25 cellular contexts compared by ENCODE assay signal in genomic region chr4:21976166-21976565, GRCh38. TPM values are rescaled to one million over a fixed set of nuclear protein-coding genes. Genes with fewer than 3 reads are reported as not detected.
A peak's percentile ranks its signal among the peaks of the same experiment; 100 is the strongest.
DNase-seq lines count a peak whose midpoint lies in the region; ATAC-seq and TF ChIP-seq lines count a peak whose summit lies in the region.
"Had no signal": no experiment of that assay in that cellular context is flagged by ENCODE, and none has a peak within 500 bp of the region (broad histone marks: within the 10 kb centered on the region; RNA-seq: fewer than 3 reads in every experiment).

No MANE protein-coding gene starts in this region.

- no peak overlapping the region for H3K4me3 Mint-ChIP-seq in stimulated activated naive B cell treated with anti-CD40 and anti-IgM and Interleukin-4, amounts not matched to agents 10 μg/mL and 1 μg/mL and 100 μg/mL, for 72 hours
- H3K4me3 Mint-ChIP-seq: CD4-positive, alpha-beta memory T cell had no signal

- H3K9me3 Mint-ChIP-seq in stimulated activated naive B cell treated with anti-CD40 and anti-IgM and Interleukin-4, amounts not matched to agents 10 μg/mL and 1 μg/mL and 100 μg/mL, for 72 hours: peaks cover 7 to 10% of the 10 kb centered on the region in 2 donors

- no peak overlapping the region for H3K4me3 ChIP-seq in breast epithelium
- H3K4me3 ChIP-seq: A549, GM23248 had no signal

- intact Hi-C loops in posterior cingulate gyrus (cut with DNase I): no loop called here
- intact Hi-C loops in breast epithelium (cut with DNase I; ENCODE audit: low total_unique reads): no loop called here

- no peaks in the 10 kb centered on the region for H3K36me3 Mint-ChIP-seq in stimulated activated naive B cell treated with anti-CD40 and anti-IgM and Interleukin-4, amounts not matched to agents 10 μg/mL and 1 μg/mL and 100 μg/mL, for 72 hours
- H3K36me3 Mint-ChIP-seq: CD4-positive, alpha-beta memory T cell had no signal

- H3K27ac ChIP-seq in breast epithelium: no peak overlapping the region
- H3K27ac ChIP-seq: A549, GM23248 had no signal

- H3K4me1 ChIP-seq in breast epithelium: no peaks in the 10 kb centered on the region
- H3K4me1 ChIP-seq: A549 had no signal

- H3K27ac Mint-ChIP-seq in stimulated activated naive B cell treated with anti-CD40 and anti-IgM and Interleukin-4, amounts not matched to agents 10 μg/mL and 1 μg/mL and 100 μg/mL, for 72 hours: no peak overlapping the region
- H3K27ac Mint-ChIP-seq: CD4-positive, alpha-beta memory T cell had no signal

- no peak for TF ChIP-seq POLR2A in breast epithelium (IDR thresholded peaks at IDR 0.05)

- peaks cover 0 to 15% of the 10 kb centered on the region in 2 donors for H3K9me3 ChIP-seq in breast epithelium
- H3K9me3 ChIP-seq: A549 had no signal

- no peak for ATAC-seq in stimulated activated naive B cell treated with anti-CD40 and anti-IgM and Interleukin-4, amounts not matched to agents 10 μg/mL and 1 μg/mL and 100 μg/mL, for 72 hours (replicated peaks)
- no peak for ATAC-seq in GM18861 (IDR thresholded peaks at IDR 0.05; ENCODE audit: unreplicated experiment)
- ATAC-seq: A549 had no signal

- TF ChIP-seq CTCF in breast epithelium (IDR thresholded peaks at IDR 0.05) (no peak), GM10266 (IDR thresholded peaks at IDR 0.05; ENCODE audit: control insufficient read depth, insufficient read depth, low read depth, missing control alignments) (no peak)

- H3K27me3 ChIP-seq in breast epithelium: no peaks in the 10 kb centered on the region

- H3K4me1 Mint-ChIP-seq in stimulated activated naive B cell treated with anti-CD40 and anti-IgM and Interleukin-4, amounts not matched to agents 10 μg/mL and 1 μg/mL and 100 μg/mL, for 72 hours: no peaks in the 10 kb centered on the region
- H3K4me1 Mint-ChIP-seq: CD4-positive, alpha-beta memory T cell had no signal

- no peaks in the 10 kb centered on the region for H3K27me3 Mint-ChIP-seq in stimulated activated naive B cell treated with anti-CD40 and anti-IgM and Interleukin-4, amounts not matched to agents 10 μg/mL and 1 μg/mL and 100 μg/mL, for 72 hours
- H3K27me3 Mint-ChIP-seq: CD4-positive, alpha-beta memory T cell had no signal

- peaks cover 3% of the 10 kb centered on the region for H3K36me3 ChIP-seq in breast epithelium

- peak; percentile 42 for DNase-seq in LHCN-M2 (ENCODE audit: low read depth)
- peak; percentile 34 for DNase-seq in inferior parietal cortex (ENCODE audit: extremely low spot score)
- peak in 7 of 10 donors; percentile 11 to 86 (median 37) for DNase-seq in posterior cingulate gyrus
- DNase-seq in stimulated activated naive B cell treated with anti-CD40 and anti-IgM and Interleukin-4, amounts not matched to agents 10 μg/mL and 1 μg/mL and 100 μg/mL, for 72 hours: no peak
- DNase-seq in breast epithelium (ENCODE audit: low spot score in 2 of 2): no peak
- no peak for DNase-seq in GM10266 (ENCODE audit: extremely low spot score)
- DNase-seq: 8988T; ACHN; AML-193; C1 segment of cervical spinal cord; Calu3; CD4-positive, alpha-beta memory T cell; COR-L47; DMS53; DMS79 treated with DMSO at 0.1 percent for 48 hours; GF-D8; GM23248; H7; HCEC 1CT had no signal

RNA-seq across cellular contexts. Expression of gene KCNIP4, which starts 27.6 kb away (rescaled TPM):
- total RNA-seq in LHCN-M2 (2014; rRNA removed) (not detected in 2 replicates), breast epithelium (under 1 TPM in 2 of 3 donors, not detected in 1; 0.44 to 0.66 TPM)
- polyA plus RNA-seq in LHCN-M2 (2012): 0.07 TPM
- total RNA-seq: Calu3; CD4-positive, alpha-beta memory T cell; Daoy; G401; GM23248; H1; H7 had no signal
- polyA plus RNA-seq: A549, BJ had no signal

Comparison
In these comparisons a context has a peak if more than half of its experiments do, and no peak if none do; other contexts are left out.
1. DNase-seq: peak in LHCN-M2 (single experiment), inferior parietal cortex (single experiment) and posterior cingulate gyrus (7 of 10); none in stimulated activated naive B cell treated with anti-CD40 and anti-IgM and Interleukin-4, amounts not matched to agents 10 μg/mL and 1 μg/mL and 100 μg/mL, for 72 hours (single experiment), breast epithelium (0 of 2) and GM10266 (single experiment).